Comparison of ENCODE assay signal across 1 cellular context in the genomic region with DNA sequence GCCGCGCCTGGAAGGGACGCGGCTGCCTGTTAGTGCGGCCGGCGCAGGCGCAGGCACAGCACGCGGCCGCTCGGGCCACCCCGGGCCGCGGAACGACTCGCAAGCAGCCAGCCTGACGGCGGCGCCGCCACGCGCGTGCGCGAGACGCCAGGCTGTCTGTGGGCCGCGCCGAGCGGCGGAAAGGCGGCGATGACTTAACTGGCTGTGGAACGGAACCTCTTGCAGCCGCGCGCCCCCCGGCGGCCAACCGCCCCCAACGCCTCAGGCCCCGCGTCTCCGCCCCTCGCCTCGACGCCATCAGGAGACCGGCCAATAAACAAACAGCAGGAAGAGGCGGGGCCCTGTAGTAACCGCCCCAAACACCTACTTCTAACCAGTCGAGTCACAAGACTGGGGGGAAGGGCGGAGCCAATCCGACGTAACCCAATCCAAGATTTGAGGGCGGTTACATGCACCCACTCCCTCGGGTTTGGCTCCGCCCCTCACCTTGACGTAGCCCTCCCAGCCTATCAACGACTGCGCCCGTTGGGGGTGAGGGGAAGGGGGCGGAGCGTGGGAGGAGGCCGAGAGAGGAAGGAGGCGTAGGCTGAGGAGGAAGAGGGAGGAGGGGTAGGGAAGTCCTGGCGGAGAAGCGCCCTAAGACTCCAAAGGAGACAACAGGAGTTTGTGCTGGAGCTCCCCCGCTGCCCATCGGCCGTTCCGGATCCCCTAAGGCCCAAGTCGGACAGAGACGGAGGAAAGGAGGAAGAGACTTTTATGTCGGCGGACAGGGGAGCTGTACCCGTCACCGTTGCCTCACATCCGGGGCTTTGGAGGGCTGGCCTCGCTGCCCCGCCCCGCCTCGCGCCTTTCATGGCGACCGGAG.
TF ChIP-seq lines count a peak whose summit lies in the region.

Gene FBRS (plus strand): TSS at position 566 of the 865 bp plus-strand sequence. CDS start 1,088 bp downstream, outside the sequence.

TF ChIP-seq in HepG2, 621 proteins besides CTCF, POLR2A, EP300 and RAD21 (continued from another document and continues in another):
- TF ChIP-seq FIP1L1 (IDR thresholded peaks at IDR 0.05; ENCODE audit: borderline replicate concordance, insufficient read depth, low read depth, low read length) (no peak; the same call in 1 of the 2 replicates), CENPX (CRISPR knock-in tag; IDR thresholded peaks at IDR 0.05) (no peak), MTF2 (CRISPR knock-in tag; IDR thresholded peaks at IDR 0.05; ENCODE audit: borderline replicate concordance) (no peak; the same call in 1 of the 2 replicates), U2AF1 (optimal IDR thresholded peaks at IDR 0.05; ENCODE audit: low read depth, low read length) (peak; percentile 66), USF2 (IDR thresholded peaks at IDR 0.05; ENCODE audit: low read depth, low read length) (no peak), USF2 (CRISPR knock-in tag; IDR thresholded peaks at IDR 0.05; ENCODE audit: borderline replicate concordance) (0 out of 2 replicates have a peak, but pooled peaks have one; percentile 77), ZFX (CRISPR knock-in tag; IDR thresholded peaks at IDR 0.05; ENCODE audit: low read depth) (peak; percentile 58), ZNF460 (CRISPR knock-in tag; IDR thresholded peaks at IDR 0.05; ENCODE audit: borderline replicate concordance) (no peak; the same call in 1 of the 2 replicates), ZNF558 (CRISPR knock-in tag; IDR thresholded peaks at IDR 0.05; ENCODE audit: borderline replicate concordance) (peak; percentile 20; the same call in 1 of the 2 replicates), ZNF441 (CRISPR knock-in tag; IDR thresholded peaks at IDR 0.05; ENCODE audit: borderline replicate concordance) (no peak; the same call in none of the 2 replicates), ZNF850 (CRISPR knock-in tag; conservative IDR thresholded peaks at IDR 0.05) (no peak), RELA (CRISPR knock-in tag; IDR thresholded peaks at IDR 0.05) (no peak), ARNT2 (CRISPR knock-in tag; IDR thresholded peaks at IDR 0.05; ENCODE audit: low read depth) (peak; percentile 92), SETDB1 (CRISPR knock-in tag; IDR thresholded peaks at IDR 0.05; ENCODE audit: borderline replicate concordance) (no peak), ELF4 (CRISPR knock-in tag; IDR thresholded peaks at IDR 0.05; ENCODE audit: borderline replicate concordance) (peak; percentile 23; the same call in 1 of the 2 replicates), NFE2L1 (CRISPR knock-in tag; IDR thresholded peaks at IDR 0.05; ENCODE audit: borderline replicate concordance) (no peak), GABPB1 (CRISPR knock-in tag; IDR thresholded peaks at IDR 0.05) (peak; percentile 87), TRAFD1 (CRISPR knock-in tag; IDR thresholded peaks at IDR 0.05; ENCODE audit: borderline replicate concordance) (no peak), ZNF619 (CRISPR knock-in tag; IDR thresholded peaks at IDR 0.05) (no peak), SIN3B (IDR thresholded peaks at IDR 0.05; ENCODE audit: low read length) (peak; percentile 33), ZNF780A (CRISPR knock-in tag; IDR thresholded peaks at IDR 0.05) (no peak), CEBPZ (IDR thresholded peaks at IDR 0.05; ENCODE audit: low read length) (0 out of 2 replicates have a peak, but pooled peaks have one; percentile 35)
- TF ChIP-seq, protein P1, sequence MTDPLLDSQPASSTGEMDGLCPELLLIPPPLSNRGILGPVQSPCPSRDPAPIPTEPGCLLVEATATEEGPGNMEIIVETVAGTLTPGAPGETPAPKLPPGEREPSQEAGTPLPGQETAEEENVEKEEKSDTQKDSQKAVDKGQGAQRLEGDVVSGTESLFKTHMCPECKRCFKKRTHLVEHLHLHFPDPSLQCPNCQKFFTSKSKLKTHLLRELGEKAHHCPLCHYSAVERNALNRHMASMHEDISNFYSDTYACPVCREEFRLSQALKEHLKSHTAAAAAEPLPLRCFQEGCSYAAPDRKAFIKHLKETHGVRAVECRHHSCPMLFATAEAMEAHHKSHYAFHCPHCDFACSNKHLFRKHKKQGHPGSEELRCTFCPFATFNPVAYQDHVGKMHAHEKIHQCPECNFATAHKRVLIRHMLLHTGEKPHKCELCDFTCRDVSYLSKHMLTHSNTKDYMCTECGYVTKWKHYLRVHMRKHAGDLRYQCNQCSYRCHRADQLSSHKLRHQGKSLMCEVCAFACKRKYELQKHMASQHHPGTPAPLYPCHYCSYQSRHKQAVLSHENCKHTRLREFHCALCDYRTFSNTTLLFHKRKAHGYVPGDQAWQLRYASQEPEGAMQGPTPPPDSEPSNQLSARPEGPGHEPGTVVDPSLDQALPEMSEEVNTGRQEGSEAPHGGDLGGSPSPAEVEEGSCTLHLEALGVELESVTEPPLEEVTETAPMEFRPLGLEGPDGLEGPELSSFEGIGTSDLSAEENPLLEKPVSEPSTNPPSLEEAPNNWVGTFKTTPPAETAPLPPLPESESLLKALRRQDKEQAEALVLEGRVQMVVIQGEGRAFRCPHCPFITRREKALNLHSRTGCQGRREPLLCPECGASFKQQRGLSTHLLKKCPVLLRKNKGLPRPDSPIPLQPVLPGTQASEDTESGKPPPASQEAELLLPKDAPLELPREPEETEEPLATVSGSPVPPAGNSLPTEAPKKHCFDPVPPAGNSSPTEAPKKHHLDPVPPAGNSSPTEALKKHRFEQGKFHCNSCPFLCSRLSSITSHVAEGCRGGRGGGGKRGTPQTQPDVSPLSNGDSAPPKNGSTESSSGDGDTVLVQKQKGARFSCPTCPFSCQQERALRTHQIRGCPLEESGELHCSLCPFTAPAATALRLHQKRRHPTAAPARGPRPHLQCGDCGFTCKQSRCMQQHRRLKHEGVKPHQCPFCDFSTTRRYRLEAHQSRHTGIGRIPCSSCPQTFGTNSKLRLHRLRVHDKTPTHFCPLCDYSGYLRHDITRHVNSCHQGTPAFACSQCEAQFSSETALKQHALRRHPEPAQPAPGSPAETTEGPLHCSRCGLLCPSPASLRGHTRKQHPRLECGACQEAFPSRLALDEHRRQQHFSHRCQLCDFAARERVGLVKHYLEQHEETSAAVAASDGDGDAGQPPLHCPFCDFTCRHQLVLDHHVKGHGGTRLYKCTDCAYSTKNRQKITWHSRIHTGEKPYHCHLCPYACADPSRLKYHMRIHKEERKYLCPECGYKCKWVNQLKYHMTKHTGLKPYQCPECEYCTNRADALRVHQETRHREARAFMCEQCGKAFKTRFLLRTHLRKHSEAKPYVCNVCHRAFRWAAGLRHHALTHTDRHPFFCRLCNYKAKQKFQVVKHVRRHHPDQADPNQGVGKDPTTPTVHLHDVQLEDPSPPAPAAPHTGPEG (CRISPR knock-in tag; IDR thresholded peaks at IDR 0.05) = no peak; the same call in 1 of the 2 replicates
- TF ChIP-seq, protein P2, sequence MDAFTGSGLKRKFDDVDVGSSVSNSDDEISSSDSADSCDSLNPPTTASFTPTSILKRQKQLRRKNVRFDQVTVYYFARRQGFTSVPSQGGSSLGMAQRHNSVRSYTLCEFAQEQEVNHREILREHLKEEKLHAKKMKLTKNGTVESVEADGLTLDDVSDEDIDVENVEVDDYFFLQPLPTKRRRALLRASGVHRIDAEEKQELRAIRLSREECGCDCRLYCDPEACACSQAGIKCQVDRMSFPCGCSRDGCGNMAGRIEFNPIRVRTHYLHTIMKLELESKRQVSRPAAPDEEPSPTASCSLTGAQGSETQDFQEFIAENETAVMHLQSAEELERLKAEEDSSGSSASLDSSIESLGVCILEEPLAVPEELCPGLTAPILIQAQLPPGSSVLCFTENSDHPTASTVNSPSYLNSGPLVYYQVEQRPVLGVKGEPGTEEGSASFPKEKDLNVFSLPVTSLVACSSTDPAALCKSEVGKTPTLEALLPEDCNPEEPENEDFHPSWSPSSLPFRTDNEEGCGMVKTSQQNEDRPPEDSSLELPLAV (CRISPR knock-in tag; conservative IDR thresholded peaks at IDR 0.05; ENCODE audit: low read depth) = no peak
- TF ChIP-seq, protein P3, sequence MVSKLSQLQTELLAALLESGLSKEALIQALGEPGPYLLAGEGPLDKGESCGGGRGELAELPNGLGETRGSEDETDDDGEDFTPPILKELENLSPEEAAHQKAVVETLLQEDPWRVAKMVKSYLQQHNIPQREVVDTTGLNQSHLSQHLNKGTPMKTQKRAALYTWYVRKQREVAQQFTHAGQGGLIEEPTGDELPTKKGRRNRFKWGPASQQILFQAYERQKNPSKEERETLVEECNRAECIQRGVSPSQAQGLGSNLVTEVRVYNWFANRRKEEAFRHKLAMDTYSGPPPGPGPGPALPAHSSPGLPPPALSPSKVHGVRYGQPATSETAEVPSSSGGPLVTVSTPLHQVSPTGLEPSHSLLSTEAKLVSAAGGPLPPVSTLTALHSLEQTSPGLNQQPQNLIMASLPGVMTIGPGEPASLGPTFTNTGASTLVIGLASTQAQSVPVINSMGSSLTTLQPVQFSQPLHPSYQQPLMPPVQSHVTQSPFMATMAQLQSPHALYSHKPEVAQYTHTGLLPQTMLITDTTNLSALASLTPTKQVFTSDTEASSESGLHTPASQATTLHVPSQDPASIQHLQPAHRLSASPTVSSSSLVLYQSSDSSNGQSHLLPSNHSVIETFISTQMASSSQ (IDR thresholded peaks at IDR 0.05; ENCODE audit: low read depth) = no peak; the same call in 1 of the 2 replicates
- TF ChIP-seq, protein P3 (CRISPR knock-in tag; IDR thresholded peaks at IDR 0.05; ENCODE audit: borderline replicate concordance) = peak; percentile 61; the same call in 1 of the 2 replicates
